Comparison of ENCODE assay signal across 1 cellular context in the genomic region with DNA sequence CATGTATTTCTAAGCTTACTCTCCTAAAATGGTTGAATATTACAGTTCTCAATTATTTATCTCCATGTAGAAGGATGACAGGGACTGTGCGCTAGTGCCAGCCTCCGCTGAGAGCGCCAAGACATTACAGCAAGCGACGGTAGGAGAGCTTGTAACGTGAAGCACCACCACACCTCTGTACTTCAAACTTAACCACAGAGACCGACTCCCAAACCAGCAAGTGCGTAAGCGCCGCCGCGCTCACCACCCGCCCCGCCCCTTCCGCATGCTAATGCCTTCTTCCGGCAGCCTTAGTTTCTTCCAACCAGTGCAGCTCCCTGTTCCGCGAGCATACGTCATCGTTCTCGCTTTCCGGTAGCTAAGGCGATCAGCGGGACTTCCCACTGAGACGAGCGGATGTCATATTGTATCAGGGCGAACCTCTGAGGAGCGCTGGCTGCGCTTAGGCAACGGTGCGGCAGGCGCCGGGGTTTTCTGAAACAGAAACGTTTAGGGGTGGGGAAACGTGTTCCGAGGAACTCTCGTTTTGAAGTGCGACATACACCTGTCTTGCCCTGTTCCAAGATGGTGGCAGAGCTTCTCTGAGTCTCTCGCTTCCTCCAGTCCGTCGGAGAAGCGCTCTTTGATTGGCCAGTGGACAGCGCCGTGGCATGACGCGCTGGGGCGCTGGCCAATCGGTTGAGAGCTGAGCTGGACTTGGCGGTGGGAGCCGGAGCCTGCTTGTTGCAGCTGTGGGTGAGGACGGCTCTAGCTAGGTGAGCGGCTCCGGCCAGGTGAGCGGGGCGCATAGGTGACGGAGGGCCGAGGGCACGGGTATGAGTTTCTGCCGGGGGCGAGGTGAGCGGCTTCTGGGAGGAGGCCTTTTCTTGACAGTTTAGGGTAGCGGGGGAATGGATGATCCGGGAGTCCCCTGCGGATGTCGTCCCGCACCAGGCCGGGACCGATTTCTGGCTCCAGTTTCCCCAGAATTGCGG.
TF ChIP-seq lines count a peak whose summit lies in the region.

A gene (plus strand): TSS at position 723 of the 974 bp plus-strand sequence. CDS start 2,896 bp downstream, outside the sequence.

TF ChIP-seq in GM12878, 131 proteins besides CTCF, POLR2A, EP300 and RAD21 (continued from another document and continues in another):
- TF ChIP-seq, protein P1, sequence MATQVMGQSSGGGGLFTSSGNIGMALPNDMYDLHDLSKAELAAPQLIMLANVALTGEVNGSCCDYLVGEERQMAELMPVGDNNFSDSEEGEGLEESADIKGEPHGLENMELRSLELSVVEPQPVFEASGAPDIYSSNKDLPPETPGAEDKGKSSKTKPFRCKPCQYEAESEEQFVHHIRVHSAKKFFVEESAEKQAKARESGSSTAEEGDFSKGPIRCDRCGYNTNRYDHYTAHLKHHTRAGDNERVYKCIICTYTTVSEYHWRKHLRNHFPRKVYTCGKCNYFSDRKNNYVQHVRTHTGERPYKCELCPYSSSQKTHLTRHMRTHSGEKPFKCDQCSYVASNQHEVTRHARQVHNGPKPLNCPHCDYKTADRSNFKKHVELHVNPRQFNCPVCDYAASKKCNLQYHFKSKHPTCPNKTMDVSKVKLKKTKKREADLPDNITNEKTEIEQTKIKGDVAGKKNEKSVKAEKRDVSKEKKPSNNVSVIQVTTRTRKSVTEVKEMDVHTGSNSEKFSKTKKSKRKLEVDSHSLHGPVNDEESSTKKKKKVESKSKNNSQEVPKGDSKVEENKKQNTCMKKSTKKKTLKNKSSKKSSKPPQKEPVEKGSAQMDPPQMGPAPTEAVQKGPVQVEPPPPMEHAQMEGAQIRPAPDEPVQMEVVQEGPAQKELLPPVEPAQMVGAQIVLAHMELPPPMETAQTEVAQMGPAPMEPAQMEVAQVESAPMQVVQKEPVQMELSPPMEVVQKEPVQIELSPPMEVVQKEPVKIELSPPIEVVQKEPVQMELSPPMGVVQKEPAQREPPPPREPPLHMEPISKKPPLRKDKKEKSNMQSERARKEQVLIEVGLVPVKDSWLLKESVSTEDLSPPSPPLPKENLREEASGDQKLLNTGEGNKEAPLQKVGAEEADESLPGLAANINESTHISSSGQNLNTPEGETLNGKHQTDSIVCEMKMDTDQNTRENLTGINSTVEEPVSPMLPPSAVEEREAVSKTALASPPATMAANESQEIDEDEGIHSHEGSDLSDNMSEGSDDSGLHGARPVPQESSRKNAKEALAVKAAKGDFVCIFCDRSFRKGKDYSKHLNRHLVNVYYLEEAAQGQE (IDR thresholded peaks at IDR 0.05; ENCODE audit: low read depth, low read length) = no peak
- TF ChIP-seq ZZZ3 (IDR thresholded peaks at IDR 0.05; ENCODE audit: control insufficient read depth, insufficient read length, low read depth) (no peak), MEF2A (IDR thresholded peaks at IDR 0.05; ENCODE audit: insufficient read depth, low read depth, low read length) (no peak), IKZF2 (IDR thresholded peaks at IDR 0.05) (peak; percentile 46 to 55; a peak in 3 of 4 replicates), SMAD1 (IDR thresholded peaks at IDR 0.05; ENCODE audit: low read depth, partially characterized antibody) (peak; percentile 66), SRF (IDR thresholded peaks at IDR 0.05; ENCODE audit: low read depth in 2 of 2, low read length in 2 of 2) (no peak), YY1 (IDR thresholded peaks at IDR 0.05; ENCODE audit: low read depth, low read length) (peak; percentile 99), CREB1 (IDR thresholded peaks at IDR 0.05; ENCODE audit: low read depth) (peak; percentile 91), MTA3 (IDR thresholded peaks at IDR 0.05; ENCODE audit: borderline replicate concordance, low read length) (no peak), MEF2B (IDR thresholded peaks at IDR 0.05; ENCODE audit: partially characterized antibody, poor library complexity, severe bottlenecking) (no peak), TCF7 (IDR thresholded peaks at IDR 0.05; ENCODE audit: borderline replicate concordance) (no peak), RUNX3 (IDR thresholded peaks at IDR 0.05; ENCODE audit: low read length) (peak; percentile 93), ETV6 (conservative IDR thresholded peaks at IDR 0.05 in 1 of 2, IDR thresholded peaks at IDR 0.05 in 1 of 2; ENCODE audit: borderline replicate concordance in 1 of 2, low read depth in 1 of 2) (0 out of 4 replicates have a peak, but pooled peaks of 1 of the 2 experiments have one; percentile 64), NR2C2 (IDR thresholded peaks at IDR 0.05; ENCODE audit: borderline replicate concordance, control insufficient read depth, insufficient read length, low read depth) (no peak), SP1 (IDR thresholded peaks at IDR 0.05; ENCODE audit: low read depth, low read length) (peak; percentile 73), CEBPB (IDR thresholded peaks at IDR 0.05; ENCODE audit: borderline replicate concordance in 1 of 2, low read depth in 2 of 2, low read length in 2 of 2) (no peak), NBN (IDR thresholded peaks at IDR 0.05) (peak; percentile 92), ATF7 (IDR thresholded peaks at IDR 0.05; ENCODE audit: low read depth) (peak; percentile 99), NR2C1 (IDR thresholded peaks at IDR 0.05) (no peak), TARDBP (IDR thresholded peaks at IDR 0.05; ENCODE audit: borderline replicate concordance) (no peak), IKZF1 (conservative IDR thresholded peaks at IDR 0.05) (peak; percentile 71; the same call in 1 of the 2 replicates), HDAC2 (IDR thresholded peaks at IDR 0.05) (no peak)
- TF ChIP-seq, protein P2, sequence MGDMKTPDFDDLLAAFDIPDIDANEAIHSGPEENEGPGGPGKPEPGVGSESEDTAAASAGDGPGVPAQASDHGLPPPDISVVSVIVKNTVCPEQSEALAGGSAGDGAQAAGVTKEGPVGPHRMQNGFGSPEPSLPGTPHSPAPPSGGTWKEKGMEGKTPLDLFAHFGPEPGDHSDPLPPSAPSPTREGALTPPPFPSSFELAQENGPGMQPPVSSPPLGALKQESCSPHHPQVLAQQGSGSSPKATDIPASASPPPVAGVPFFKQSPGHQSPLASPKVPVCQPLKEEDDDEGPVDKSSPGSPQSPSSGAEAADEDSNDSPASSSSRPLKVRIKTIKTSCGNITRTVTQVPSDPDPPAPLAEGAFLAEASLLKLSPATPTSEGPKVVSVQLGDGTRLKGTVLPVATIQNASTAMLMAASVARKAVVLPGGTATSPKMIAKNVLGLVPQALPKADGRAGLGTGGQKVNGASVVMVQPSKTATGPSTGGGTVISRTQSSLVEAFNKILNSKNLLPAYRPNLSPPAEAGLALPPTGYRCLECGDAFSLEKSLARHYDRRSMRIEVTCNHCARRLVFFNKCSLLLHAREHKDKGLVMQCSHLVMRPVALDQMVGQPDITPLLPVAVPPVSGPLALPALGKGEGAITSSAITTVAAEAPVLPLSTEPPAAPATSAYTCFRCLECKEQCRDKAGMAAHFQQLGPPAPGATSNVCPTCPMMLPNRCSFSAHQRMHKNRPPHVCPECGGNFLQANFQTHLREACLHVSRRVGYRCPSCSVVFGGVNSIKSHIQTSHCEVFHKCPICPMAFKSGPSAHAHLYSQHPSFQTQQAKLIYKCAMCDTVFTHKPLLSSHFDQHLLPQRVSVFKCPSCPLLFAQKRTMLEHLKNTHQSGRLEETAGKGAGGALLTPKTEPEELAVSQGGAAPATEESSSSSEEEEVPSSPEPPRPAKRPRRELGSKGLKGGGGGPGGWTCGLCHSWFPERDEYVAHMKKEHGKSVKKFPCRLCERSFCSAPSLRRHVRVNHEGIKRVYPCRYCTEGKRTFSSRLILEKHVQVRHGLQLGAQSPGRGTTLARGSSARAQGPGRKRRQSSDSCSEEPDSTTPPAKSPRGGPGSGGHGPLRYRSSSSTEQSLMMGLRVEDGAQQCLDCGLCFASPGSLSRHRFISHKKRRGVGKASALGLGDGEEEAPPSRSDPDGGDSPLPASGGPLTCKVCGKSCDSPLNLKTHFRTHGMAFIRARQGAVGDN (IDR thresholded peaks at IDR 0.05) = peak; percentile 32; the same call in 1 of the 2 replicates
- TF ChIP-seq, protein P3, sequence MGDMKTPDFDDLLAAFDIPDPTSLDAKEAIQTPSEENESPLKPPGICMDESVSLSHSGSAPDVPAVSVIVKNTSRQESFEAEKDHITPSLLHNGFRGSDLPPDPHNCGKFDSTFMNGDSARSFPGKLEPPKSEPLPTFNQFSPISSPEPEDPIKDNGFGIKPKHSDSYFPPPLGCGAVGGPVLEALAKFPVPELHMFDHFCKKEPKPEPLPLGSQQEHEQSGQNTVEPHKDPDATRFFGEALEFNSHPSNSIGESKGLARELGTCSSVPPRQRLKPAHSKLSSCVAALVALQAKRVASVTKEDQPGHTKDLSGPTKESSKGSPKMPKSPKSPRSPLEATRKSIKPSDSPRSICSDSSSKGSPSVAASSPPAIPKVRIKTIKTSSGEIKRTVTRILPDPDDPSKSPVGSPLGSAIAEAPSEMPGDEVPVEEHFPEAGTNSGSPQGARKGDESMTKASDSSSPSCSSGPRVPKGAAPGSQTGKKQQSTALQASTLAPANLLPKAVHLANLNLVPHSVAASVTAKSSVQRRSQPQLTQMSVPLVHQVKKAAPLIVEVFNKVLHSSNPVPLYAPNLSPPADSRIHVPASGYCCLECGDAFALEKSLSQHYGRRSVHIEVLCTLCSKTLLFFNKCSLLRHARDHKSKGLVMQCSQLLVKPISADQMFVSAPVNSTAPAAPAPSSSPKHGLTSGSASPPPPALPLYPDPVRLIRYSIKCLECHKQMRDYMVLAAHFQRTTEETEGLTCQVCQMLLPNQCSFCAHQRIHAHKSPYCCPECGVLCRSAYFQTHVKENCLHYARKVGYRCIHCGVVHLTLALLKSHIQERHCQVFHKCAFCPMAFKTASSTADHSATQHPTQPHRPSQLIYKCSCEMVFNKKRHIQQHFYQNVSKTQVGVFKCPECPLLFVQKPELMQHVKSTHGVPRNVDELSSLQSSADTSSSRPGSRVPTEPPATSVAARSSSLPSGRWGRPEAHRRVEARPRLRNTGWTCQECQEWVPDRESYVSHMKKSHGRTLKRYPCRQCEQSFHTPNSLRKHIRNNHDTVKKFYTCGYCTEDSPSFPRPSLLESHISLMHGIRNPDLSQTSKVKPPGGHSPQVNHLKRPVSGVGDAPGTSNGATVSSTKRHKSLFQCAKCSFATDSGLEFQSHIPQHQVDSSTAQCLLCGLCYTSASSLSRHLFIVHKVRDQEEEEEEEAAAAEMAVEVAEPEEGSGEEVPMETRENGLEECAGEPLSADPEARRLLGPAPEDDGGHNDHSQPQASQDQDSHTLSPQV (IDR thresholded peaks at IDR 0.05) = no peak
- TF ChIP-seq, protein P4, sequence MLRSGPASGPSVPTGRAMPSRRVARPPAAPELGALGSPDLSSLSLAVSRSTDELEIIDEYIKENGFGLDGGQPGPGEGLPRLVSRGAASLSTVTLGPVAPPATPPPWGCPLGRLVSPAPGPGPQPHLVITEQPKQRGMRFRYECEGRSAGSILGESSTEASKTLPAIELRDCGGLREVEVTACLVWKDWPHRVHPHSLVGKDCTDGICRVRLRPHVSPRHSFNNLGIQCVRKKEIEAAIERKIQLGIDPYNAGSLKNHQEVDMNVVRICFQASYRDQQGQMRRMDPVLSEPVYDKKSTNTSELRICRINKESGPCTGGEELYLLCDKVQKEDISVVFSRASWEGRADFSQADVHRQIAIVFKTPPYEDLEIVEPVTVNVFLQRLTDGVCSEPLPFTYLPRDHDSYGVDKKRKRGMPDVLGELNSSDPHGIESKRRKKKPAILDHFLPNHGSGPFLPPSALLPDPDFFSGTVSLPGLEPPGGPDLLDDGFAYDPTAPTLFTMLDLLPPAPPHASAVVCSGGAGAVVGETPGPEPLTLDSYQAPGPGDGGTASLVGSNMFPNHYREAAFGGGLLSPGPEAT (IDR thresholded peaks at IDR 0.05; ENCODE audit: low read depth) = peak; percentile 95
- TF ChIP-seq, protein P5, sequence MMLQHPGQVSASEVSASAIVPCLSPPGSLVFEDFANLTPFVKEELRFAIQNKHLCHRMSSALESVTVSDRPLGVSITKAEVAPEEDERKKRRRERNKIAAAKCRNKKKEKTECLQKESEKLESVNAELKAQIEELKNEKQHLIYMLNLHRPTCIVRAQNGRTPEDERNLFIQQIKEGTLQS (IDR thresholded peaks at IDR 0.05; ENCODE audit: borderline replicate concordance, extremely low read depth, low read depth, low read length) = no peak
- TF ChIP-seq, protein P6, sequence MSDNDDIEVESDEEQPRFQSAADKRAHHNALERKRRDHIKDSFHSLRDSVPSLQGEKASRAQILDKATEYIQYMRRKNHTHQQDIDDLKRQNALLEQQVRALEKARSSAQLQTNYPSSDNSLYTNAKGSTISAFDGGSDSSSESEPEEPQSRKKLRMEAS (IDR thresholded peaks at IDR 0.05; ENCODE audit: low read depth, low read length) = peak; percentile 75; the same call in 1 of the 2 replicates
- TF ChIP-seq, protein P7, sequence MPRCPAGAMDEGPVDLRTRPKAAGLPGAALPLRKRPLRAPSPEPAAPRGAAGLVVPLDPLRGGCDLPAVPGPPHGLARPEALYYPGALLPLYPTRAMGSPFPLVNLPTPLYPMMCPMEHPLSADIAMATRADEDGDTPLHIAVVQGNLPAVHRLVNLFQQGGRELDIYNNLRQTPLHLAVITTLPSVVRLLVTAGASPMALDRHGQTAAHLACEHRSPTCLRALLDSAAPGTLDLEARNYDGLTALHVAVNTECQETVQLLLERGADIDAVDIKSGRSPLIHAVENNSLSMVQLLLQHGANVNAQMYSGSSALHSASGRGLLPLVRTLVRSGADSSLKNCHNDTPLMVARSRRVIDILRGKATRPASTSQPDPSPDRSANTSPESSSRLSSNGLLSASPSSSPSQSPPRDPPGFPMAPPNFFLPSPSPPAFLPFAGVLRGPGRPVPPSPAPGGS (IDR thresholded peaks at IDR 0.05; ENCODE audit: borderline replicate concordance, insufficient read depth, low read depth, low read length, poor library complexity, severe bottlenecking) = no peak
- TF ChIP-seq, protein P8, sequence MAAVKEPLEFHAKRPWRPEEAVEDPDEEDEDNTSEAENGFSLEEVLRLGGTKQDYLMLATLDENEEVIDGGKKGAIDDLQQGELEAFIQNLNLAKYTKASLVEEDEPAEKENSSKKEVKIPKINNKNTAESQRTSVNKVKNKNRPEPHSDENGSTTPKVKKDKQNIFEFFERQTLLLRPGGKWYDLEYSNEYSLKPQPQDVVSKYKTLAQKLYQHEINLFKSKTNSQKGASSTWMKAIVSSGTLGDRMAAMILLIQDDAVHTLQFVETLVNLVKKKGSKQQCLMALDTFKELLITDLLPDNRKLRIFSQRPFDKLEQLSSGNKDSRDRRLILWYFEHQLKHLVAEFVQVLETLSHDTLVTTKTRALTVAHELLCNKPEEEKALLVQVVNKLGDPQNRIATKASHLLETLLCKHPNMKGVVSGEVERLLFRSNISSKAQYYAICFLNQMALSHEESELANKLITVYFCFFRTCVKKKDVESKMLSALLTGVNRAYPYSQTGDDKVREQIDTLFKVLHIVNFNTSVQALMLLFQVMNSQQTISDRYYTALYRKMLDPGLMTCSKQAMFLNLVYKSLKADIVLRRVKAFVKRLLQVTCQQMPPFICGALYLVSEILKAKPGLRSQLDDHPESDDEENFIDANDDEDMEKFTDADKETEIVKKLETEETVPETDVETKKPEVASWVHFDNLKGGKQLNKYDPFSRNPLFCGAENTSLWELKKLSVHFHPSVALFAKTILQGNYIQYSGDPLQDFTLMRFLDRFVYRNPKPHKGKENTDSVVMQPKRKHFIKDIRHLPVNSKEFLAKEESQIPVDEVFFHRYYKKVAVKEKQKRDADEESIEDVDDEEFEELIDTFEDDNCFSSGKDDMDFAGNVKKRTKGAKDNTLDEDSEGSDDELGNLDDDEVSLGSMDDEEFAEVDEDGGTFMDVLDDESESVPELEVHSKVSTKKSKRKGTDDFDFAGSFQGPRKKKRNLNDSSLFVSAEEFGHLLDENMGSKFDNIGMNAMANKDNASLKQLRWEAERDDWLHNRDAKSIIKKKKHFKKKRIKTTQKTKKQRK (IDR thresholded peaks at IDR 0.05; ENCODE audit: low read depth, low read length) = no peak
- TF ChIP-seq, protein P9, sequence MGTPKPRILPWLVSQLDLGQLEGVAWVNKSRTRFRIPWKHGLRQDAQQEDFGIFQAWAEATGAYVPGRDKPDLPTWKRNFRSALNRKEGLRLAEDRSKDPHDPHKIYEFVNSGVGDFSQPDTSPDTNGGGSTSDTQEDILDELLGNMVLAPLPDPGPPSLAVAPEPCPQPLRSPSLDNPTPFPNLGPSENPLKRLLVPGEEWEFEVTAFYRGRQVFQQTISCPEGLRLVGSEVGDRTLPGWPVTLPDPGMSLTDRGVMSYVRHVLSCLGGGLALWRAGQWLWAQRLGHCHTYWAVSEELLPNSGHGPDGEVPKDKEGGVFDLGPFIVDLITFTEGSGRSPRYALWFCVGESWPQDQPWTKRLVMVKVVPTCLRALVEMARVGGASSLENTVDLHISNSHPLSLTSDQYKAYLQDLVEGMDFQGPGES (IDR thresholded peaks at IDR 0.05) = no peak
